ENCODE assay signal across 10 cellular contexts in the genomic region with DNA sequence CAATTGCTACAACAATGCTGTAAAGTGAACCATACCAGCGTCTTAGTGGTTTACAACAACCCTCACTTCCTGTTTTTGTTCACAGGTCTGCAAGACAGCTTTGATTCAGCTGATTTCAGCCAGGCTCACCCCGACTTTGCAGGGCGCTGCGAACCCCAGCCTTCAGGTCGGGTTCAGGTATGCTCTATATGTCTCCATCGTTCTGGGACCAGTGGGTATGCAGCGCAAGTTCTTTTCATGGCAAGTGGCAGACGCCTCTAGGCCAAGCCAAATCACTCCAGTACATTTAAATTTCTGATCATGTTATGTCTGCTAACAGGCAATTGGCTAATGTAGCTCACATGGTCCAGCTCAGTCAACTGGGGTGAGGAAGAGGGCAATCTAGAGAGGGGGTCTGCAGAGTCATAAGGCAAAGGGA. TPM values are rescaled to one million over a fixed set of nuclear protein-coding genes. Genes with fewer than 3 reads are reported as not detected.
A peak's percentile ranks its signal among the peaks of the same experiment; 100 is the strongest.
DNase-seq lines count a peak whose midpoint lies in the region; ATAC-seq lines count a peak whose summit lies in the region.
"Had no signal": no experiment of that assay in that cellular context is flagged by ENCODE, and none has a peak within 500 bp of the region (broad histone marks: within the 10 kb centered on the region; RNA-seq: fewer than 3 reads in every experiment).

No MANE protein-coding gene starts in this region.

- no peaks in the 10 kb centered on the region for H3K27me3 Mint-ChIP-seq in activated T-cell treated with anti-CD3 and anti-CD28 coated beads, Interleukin-2, amount 50 U/mL, for 72 hours (ENCODE audit: low read depth)
- H3K27me3 Mint-ChIP-seq in stimulated activated naive CD8-positive, alpha-beta T cell treated with anti-CD3 and anti-CD28 coated beads, Interleukin-15, amount 100 ng/mL, for 72 hours = no peaks in the 10 kb centered on the region

- in situ Hi-C loops in KBM-7 (cut with MboI; ENCODE audit: low pct_unique_long_range_greater_than_20kb, low sequenced_read_pairs) (no loop called here), ACHN (cut with HindIII; ENCODE audit: low pct_ligation_motif_present, low pct_unique_long_range_greater_than_20kb, low sequenced_read_pairs) (no loop called here)

- WGBS in mesenchymal stem cell = 66% methylated on average over 8 of the region's 8 CpGs

- H2BK5ac ChIP-seq in mesenchymal stem cell (ENCODE audit: low read depth, low read length, poor library complexity, severe bottlenecking) = no peak overlapping the region

- H3K9me3 ChIP-seq in mesenchymal stem cell (ENCODE audit: control insufficient read depth, low read length) = no peaks in the 10 kb centered on the region
- H3K9me3 ChIP-seq: heart right ventricle, right atrium auricular region had no signal

- peak overlapping the region in 1 of 2 donors; percentile 4 for H3K4me3 Mint-ChIP-seq in activated T-cell treated with anti-CD3 and anti-CD28 coated beads, Interleukin-2, amount 50 U/mL, for 72 hours
- no peak overlapping the region for H3K4me3 Mint-ChIP-seq in stimulated activated naive CD8-positive, alpha-beta T cell treated with anti-CD3 and anti-CD28 coated beads, Interleukin-15, amount 100 ng/mL, for 72 hours

- no peak overlapping the region for H3K14ac ChIP-seq in mesenchymal stem cell (ENCODE audit: low read length in 2 of 2)

- DNase-seq in CD1c-positive myeloid dendritic cell (ENCODE audit: extremely low spot score) (peak; percentile 35), KBM-7 (peak; percentile 5), ACHN (no peak), mesenchymal stem cell (no peak)
- peak in 1 of 2 donors; percentile 15 for DNase-seq in activated T-cell treated with anti-CD3 and anti-CD28 coated beads, Interleukin-2, amount 50 U/mL, for 72 hours
- DNase-seq in stimulated activated naive CD8-positive, alpha-beta T cell treated with anti-CD3 and anti-CD28 coated beads, Interleukin-15, amount 100 ng/mL, for 72 hours = no peak
- DNase-seq: heart right ventricle had no signal

- H3K4ac ChIP-seq in mesenchymal stem cell (ENCODE audit: low read depth in 1 of 2, low read length in 2 of 2) = no peak overlapping the region

- H3K27ac Mint-ChIP-seq in activated T-cell treated with anti-CD3 and anti-CD28 coated beads, Interleukin-2, amount 50 U/mL, for 72 hours = no peak overlapping the region
- no peak overlapping the region for H3K27ac Mint-ChIP-seq in stimulated activated naive CD8-positive, alpha-beta T cell treated with anti-CD3 and anti-CD28 coated beads, Interleukin-15, amount 100 ng/mL, for 72 hours

- H3K9me3 Mint-ChIP-seq in activated T-cell treated with anti-CD3 and anti-CD28 coated beads, Interleukin-2, amount 50 U/mL, for 72 hours = no peaks in the 10 kb centered on the region
- H3K9me3 Mint-ChIP-seq in stimulated activated naive CD8-positive, alpha-beta T cell treated with anti-CD3 and anti-CD28 coated beads, Interleukin-15, amount 100 ng/mL, for 72 hours = no peaks in the 10 kb centered on the region

- H2AK5ac ChIP-seq in mesenchymal stem cell (ENCODE audit: low read length, severe bottlenecking) = no peak overlapping the region

- no peaks in the 10 kb centered on the region for H3K27me3 ChIP-seq in mesenchymal stem cell (ENCODE audit: control insufficient read depth in 1 of 2, insufficient read depth in 1 of 2, low read length in 2 of 2)
- H3K27me3 ChIP-seq: heart right ventricle, right atrium auricular region had no signal

- H3K4me2 ChIP-seq in mesenchymal stem cell (ENCODE audit: low read length, poor library complexity, severe bottlenecking) = no peak overlapping the region

- H3K18ac ChIP-seq in mesenchymal stem cell (ENCODE audit: low read depth in 1 of 2, low read length in 2 of 2) = no peak overlapping the region

- H3K36me3 ChIP-seq in mesenchymal stem cell (ENCODE audit: control insufficient read depth in 1 of 2, insufficient read depth in 2 of 2, low read depth in 1 of 2, low read length in 2 of 2) = no peaks in the 10 kb centered on the region
- H3K36me3 ChIP-seq: heart right ventricle, right atrium auricular region had no signal

- H3K9ac ChIP-seq in mesenchymal stem cell (ENCODE audit: low read length) = no peak overlapping the region

- H3K79me1 ChIP-seq in mesenchymal stem cell (replicated peaks; ENCODE audit: low read length, poor library complexity, severe bottlenecking) = no peaks in the 10 kb centered on the region

- no peaks in the 10 kb centered on the region for H3K4me1 ChIP-seq in mesenchymal stem cell (ENCODE audit: control insufficient read depth, insufficient read depth, low read depth, low read length)
- H3K4me1 ChIP-seq: right atrium auricular region had no signal

- no peak overlapping the region for H4K91ac ChIP-seq in mesenchymal stem cell (ENCODE audit: low read length)

- no peaks in the 10 kb centered on the region for H3K36me3 Mint-ChIP-seq in activated T-cell treated with anti-CD3 and anti-CD28 coated beads, Interleukin-2, amount 50 U/mL, for 72 hours (ENCODE audit: insufficient read depth in 2 of 2)

- H3K27ac ChIP-seq in mesenchymal stem cell (ENCODE audit: low read length, poor library complexity, severe bottlenecking) = no peak overlapping the region
- H3K27ac ChIP-seq: right atrium auricular region had no signal

- H2BK15ac ChIP-seq in mesenchymal stem cell (ENCODE audit: low read depth, poor library complexity, severe bottlenecking) = no peak overlapping the region

- no peak overlapping the region for H3K23ac ChIP-seq in mesenchymal stem cell (ENCODE audit: low read length in 2 of 2)

- ATAC-seq in GM19452 (IDR thresholded peaks at IDR 0.05; ENCODE audit: unreplicated experiment) (peak; percentile 69), GM19023 (IDR thresholded peaks at IDR 0.05; ENCODE audit: unreplicated experiment) (no peak)
- ATAC-seq in activated T-cell treated with anti-CD3 and anti-CD28 coated beads, Interleukin-2, amount 50 U/mL, for 72 hours (replicated peaks in 1 of 2) = peak; percentile 41 to 91
- ATAC-seq in stimulated activated naive CD8-positive, alpha-beta T cell treated with anti-CD3 and anti-CD28 coated beads, Interleukin-15, amount 100 ng/mL, for 72 hours = no peak

- H2AFZ ChIP-seq in mesenchymal stem cell (ENCODE audit: low read depth, low read length) = no peak overlapping the region

- no peak overlapping the region for H3K4me3 ChIP-seq in mesenchymal stem cell (ENCODE audit: insufficient read depth in 1 of 2, low read depth in 1 of 2, low read length in 2 of 2)
- H3K4me3 ChIP-seq: heart right ventricle, right atrium auricular region had no signal

- peaks cover 9% of the 10 kb centered on the region for H3K4me1 Mint-ChIP-seq in activated T-cell treated with anti-CD3 and anti-CD28 coated beads, Interleukin-2, amount 50 U/mL, for 72 hours (ENCODE audit: low read depth)
- H3K4me1 Mint-ChIP-seq in stimulated activated naive CD8-positive, alpha-beta T cell treated with anti-CD3 and anti-CD28 coated beads, Interleukin-15, amount 100 ng/mL, for 72 hours = peaks cover 5% of the 10 kb centered on the region

- no peak overlapping the region for H2BK12ac ChIP-seq in mesenchymal stem cell (ENCODE audit: low read length in 2 of 2)

- no peak overlapping the region for H2BK120ac ChIP-seq in mesenchymal stem cell (ENCODE audit: low read depth, low read length)

- no peak overlapping the region for H4K8ac ChIP-seq in mesenchymal stem cell (ENCODE audit: low read length)

RNA-seq across cellular contexts. Expression of a gene that starts 52.4 kb away (rescaled TPM):
- 1 to 10 TPM in 1 of 2 donors, under 1 TPM in 1; 0.53 to 1.7 TPM for total RNA-seq in activated T-cell treated with anti-CD3 and anti-CD28 coated beads, Interleukin-2, amount 50 U/mL, for 72 hours
- polyA plus RNA-seq in mesenchymal stem cell (2013, experiment 1 of 2) = 0.08 TPM
- 0.07 TPM for polyA plus RNA-seq in mesenchymal stem cell (2013, experiment 2 of 2)

Comparison
In these comparisons a context has a peak if more than half of its experiments do, and no peak if none do; other contexts are left out.
1. DNase-seq: peak in CD1c-positive myeloid dendritic cell (single experiment) and KBM-7 (single experiment); none in ACHN (single experiment), mesenchymal stem cell (single experiment) and stimulated activated naive CD8-positive, alpha-beta T cell treated with anti-CD3 and anti-CD28 coated beads, Interleukin-15, amount 100 ng/mL, for 72 hours (0 of 2).
2. ATAC-seq: peak in GM19452 (single experiment) and activated T-cell treated with anti-CD3 and anti-CD28 coated beads, Interleukin-2, amount 50 U/mL, for 72 hours (2 of 2); none in stimulated activated naive CD8-positive, alpha-beta T cell treated with anti-CD3 and anti-CD28 coated beads, Interleukin-15, amount 100 ng/mL, for 72 hours (single experiment) and GM19023 (single experiment).